Comparison of ENCODE assay signal across 1 cellular context in the genomic region with DNA sequence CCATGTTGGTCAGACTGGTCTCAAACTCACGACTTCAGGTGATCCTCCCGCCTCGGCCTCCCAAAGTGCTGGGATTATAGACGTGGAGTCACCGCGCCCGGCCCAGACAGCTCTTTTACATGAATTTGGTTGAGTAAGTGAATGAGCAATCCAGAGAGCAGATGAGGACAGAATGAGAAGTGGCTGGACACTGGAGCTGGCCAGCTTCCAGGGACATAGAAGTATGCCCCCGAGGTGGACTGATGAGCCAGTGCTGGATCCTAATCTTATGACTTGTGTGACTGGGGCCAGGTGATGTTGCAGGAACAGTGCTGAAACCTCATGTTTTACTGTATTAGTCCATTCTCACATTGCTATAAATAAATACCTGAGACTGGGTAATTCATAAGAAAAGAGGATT.
TF ChIP-seq lines count a peak whose summit lies in the region.

No MANE protein-coding gene starts in this region.

TF ChIP-seq in H1, 55 proteins besides CTCF, POLR2A, EP300 and RAD21:
- TF ChIP-seq, protein P1, sequence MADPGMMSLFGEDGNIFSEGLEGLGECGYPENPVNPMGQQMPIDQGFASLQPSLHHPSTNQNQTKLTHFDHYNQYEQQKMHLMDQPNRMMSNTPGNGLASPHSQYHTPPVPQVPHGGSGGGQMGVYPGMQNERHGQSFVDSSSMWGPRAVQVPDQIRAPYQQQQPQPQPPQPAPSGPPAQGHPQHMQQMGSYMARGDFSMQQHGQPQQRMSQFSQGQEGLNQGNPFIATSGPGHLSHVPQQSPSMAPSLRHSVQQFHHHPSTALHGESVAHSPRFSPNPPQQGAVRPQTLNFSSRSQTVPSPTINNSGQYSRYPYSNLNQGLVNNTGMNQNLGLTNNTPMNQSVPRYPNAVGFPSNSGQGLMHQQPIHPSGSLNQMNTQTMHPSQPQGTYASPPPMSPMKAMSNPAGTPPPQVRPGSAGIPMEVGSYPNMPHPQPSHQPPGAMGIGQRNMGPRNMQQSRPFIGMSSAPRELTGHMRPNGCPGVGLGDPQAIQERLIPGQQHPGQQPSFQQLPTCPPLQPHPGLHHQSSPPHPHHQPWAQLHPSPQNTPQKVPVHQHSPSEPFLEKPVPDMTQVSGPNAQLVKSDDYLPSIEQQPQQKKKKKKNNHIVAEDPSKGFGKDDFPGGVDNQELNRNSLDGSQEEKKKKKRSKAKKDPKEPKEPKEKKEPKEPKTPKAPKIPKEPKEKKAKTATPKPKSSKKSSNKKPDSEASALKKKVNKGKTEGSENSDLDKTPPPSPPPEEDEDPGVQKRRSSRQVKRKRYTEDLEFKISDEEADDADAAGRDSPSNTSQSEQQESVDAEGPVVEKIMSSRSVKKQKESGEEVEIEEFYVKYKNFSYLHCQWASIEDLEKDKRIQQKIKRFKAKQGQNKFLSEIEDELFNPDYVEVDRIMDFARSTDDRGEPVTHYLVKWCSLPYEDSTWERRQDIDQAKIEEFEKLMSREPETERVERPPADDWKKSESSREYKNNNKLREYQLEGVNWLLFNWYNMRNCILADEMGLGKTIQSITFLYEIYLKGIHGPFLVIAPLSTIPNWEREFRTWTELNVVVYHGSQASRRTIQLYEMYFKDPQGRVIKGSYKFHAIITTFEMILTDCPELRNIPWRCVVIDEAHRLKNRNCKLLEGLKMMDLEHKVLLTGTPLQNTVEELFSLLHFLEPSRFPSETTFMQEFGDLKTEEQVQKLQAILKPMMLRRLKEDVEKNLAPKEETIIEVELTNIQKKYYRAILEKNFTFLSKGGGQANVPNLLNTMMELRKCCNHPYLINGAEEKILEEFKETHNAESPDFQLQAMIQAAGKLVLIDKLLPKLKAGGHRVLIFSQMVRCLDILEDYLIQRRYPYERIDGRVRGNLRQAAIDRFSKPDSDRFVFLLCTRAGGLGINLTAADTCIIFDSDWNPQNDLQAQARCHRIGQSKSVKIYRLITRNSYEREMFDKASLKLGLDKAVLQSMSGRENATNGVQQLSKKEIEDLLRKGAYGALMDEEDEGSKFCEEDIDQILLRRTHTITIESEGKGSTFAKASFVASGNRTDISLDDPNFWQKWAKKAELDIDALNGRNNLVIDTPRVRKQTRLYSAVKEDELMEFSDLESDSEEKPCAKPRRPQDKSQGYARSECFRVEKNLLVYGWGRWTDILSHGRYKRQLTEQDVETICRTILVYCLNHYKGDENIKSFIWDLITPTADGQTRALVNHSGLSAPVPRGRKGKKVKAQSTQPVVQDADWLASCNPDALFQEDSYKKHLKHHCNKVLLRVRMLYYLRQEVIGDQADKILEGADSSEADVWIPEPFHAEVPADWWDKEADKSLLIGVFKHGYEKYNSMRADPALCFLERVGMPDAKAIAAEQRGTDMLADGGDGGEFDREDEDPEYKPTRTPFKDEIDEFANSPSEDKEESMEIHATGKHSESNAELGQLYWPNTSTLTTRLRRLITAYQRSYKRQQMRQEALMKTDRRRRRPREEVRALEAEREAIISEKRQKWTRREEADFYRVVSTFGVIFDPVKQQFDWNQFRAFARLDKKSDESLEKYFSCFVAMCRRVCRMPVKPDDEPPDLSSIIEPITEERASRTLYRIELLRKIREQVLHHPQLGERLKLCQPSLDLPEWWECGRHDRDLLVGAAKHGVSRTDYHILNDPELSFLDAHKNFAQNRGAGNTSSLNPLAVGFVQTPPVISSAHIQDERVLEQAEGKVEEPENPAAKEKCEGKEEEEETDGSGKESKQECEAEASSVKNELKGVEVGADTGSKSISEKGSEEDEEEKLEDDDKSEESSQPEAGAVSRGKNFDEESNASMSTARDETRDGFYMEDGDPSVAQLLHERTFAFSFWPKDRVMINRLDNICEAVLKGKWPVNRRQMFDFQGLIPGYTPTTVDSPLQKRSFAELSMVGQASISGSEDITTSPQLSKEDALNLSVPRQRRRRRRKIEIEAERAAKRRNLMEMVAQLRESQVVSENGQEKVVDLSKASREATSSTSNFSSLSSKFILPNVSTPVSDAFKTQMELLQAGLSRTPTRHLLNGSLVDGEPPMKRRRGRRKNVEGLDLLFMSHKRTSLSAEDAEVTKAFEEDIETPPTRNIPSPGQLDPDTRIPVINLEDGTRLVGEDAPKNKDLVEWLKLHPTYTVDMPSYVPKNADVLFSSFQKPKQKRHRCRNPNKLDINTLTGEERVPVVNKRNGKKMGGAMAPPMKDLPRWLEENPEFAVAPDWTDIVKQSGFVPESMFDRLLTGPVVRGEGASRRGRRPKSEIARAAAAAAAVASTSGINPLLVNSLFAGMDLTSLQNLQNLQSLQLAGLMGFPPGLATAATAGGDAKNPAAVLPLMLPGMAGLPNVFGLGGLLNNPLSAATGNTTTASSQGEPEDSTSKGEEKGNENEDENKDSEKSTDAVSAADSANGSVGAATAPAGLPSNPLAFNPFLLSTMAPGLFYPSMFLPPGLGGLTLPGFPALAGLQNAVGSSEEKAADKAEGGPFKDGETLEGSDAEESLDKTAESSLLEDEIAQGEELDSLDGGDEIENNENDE (IDR thresholded peaks at IDR 0.05; ENCODE audit: insufficient replicate concordance, low read length) = no peak
- TF ChIP-seq TAF1 (IDR thresholded peaks at IDR 0.05; ENCODE audit: low read depth, low read length) (no peak), ZNF274 (IDR thresholded peaks at IDR 0.05; ENCODE audit: borderline replicate concordance, extremely low read depth, low read length) (no peak), E2F6 (IDR thresholded peaks at IDR 0.05) (no peak), YY1 (IDR thresholded peaks at IDR 0.05; ENCODE audit: low read depth, low read length) (no peak)
